ENCODE assay signal across 8 cellular contexts in genomic region chr12:32273712-32274111, GRCh38.
DNase-seq lines count a peak whose midpoint lies in the region; ATAC-seq and TF ChIP-seq lines count a peak whose summit lies in the region.

No MANE protein-coding gene starts in this region.

- H3K9me3 ChIP-seq in breast epithelium: no peaks in the 10 kb centered on the region

- H3K4me3 ChIP-seq in breast epithelium: no peak overlapping the region

- H3K27ac ChIP-seq in breast epithelium: no peak overlapping the region

- H3K36me3 ChIP-seq in breast epithelium: no peaks in the 10 kb centered on the region

- no peak for TF ChIP-seq POLR2A in breast epithelium (IDR thresholded peaks at IDR 0.05)

- no peaks in the 10 kb centered on the region for H3K27me3 ChIP-seq in breast epithelium

- peak; percentile 87 for ATAC-seq in HG03039 (IDR thresholded peaks at IDR 0.05; ENCODE audit: unreplicated experiment)

- intact Hi-C loops in breast epithelium (cut with DNase I; ENCODE audit: low total_unique reads): no loop called here

- no peaks in the 10 kb centered on the region for H3K4me1 ChIP-seq in breast epithelium

- peak in 3 of 4 experiments; percentile 3 to 48 (median 14) for DNase-seq in activated naive CD4-positive, alpha-beta T cell (lab: John Stamatoyannopoulos, UW)
- DNase-seq in activated naive CD4-positive, alpha-beta T cell treated with Interleukin-2 at 50 U/mL for 16 hours: no peak
- peak; percentile 12 for DNase-seq in activated CD4-positive, alpha-beta T cell treated with anti-CD3 and anti-CD28 coated beads for 1 hour
- peak; percentile 71 for DNase-seq in left kidney (ENCODE audit: low read depth, low spot score)
- DNase-seq in breast epithelium (ENCODE audit: low spot score in 2 of 2): no peak
- no peak for DNase-seq in HUDEP-2 (lab: John Stamatoyannopoulos, UW; ENCODE audit: unreplicated experiment in 76 of 76)
- DNase-seq in NCI-H526 treated with DMSO at 0.1 percent for 48 hours (lab: John Stamatoyannopoulos, UW): no peak

- no peak for TF ChIP-seq CTCF in breast epithelium (IDR thresholded peaks at IDR 0.05)

Comparison
In these comparisons a context has a peak if more than half of its experiments do, and no peak if none do; other contexts are left out.
1. DNase-seq: peak in activated naive CD4-positive, alpha-beta T cell (3 of 4), activated CD4-positive, alpha-beta T cell treated with anti-CD3 and anti-CD28 coated beads for 1 hour (single experiment) and left kidney (single experiment); none in activated naive CD4-positive, alpha-beta T cell treated with Interleukin-2 at 50 U/mL for 16 hours (single experiment), breast epithelium (0 of 2), HUDEP-2 (0 of 76) and NCI-H526 treated with DMSO at 0.1 percent for 48 hours (single experiment).